Comparison of ENCODE assay signal across 9 cellular contexts in the genomic region with DNA sequence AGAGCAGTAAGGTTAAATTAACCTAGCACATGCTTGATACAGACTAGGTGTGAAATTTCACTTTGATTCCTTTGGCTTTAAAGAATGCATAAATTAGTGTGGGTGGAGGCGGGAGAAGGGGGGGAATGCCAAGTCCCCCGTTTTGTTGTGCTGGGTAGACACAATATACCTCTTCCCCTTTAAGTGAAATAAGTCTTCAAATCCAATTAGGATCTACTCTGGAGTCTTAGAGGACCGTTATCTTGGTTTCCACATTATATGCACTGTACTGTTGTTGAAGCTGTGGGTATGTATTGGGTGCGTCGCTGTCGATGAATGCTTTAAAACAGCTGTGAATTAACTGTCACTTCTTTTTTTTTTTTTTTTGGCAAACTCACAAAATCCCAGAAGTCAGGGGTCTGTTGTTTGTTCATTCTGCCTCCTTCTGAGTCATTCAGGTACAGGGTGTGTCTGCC. TPM values are rescaled to one million over a fixed set of nuclear protein-coding genes. Genes with fewer than 3 reads are reported as not detected.
A peak's percentile ranks its signal among the peaks of the same experiment; 100 is the strongest.
DNase-seq lines count a peak whose midpoint lies in the region; ATAC-seq and TF ChIP-seq lines count a peak whose summit lies in the region.
"Had no signal": no experiment of that assay in that cellular context is flagged by ENCODE, and none has a peak within 500 bp of the region (broad histone marks: within the 10 kb centered on the region; RNA-seq: fewer than 3 reads in every experiment).

No MANE protein-coding gene starts in this region.

- H3K4me1 ChIP-seq in SJCRH30, result peaks cover 9% of the 10 kb centered on the region
- H3K4me1 ChIP-seq in skeletal muscle tissue (ENCODE audit: control insufficient read depth in 3 of 3, insufficient read depth in 3 of 3, low read length in 3 of 3), result peaks cover 20 to 28% (median 21%) of the 10 kb centered on the region in 3 donors

- peak overlapping the region; percentile 71 to 82 (median 77) for H3K9ac ChIP-seq in skeletal muscle tissue (ENCODE audit: low read depth in 1 of 3, low read length in 3 of 3)

- H3K4me3 ChIP-seq in SJCRH30, result peak overlapping the region; percentile 67
- peak overlapping the region; percentile 98 for H3K4me3 ChIP-seq in fibroblast of pulmonary artery (replicated peaks; ENCODE audit: low read depth, low read length)
- H3K4me3 ChIP-seq in skeletal muscle tissue (ENCODE audit: low read length in 3 of 3), result peak overlapping the region; percentile 72 to 75 (median 73)

- no peak for TF ChIP-seq CTCF in fibroblast of pulmonary artery (IDR thresholded peaks at IDR 0.05; ENCODE audit: low read length, missing control alignments)

- DNase-seq in SJCRH30, result no peak
- DNase-seq in fibroblast of pulmonary artery (ENCODE audit: low read depth), result no peak
- no peak for DNase-seq in DMS153 (lab: John Stamatoyannopoulos, UW)
- DNase-seq in activated CD8-positive, alpha-beta memory T cell treated with anti-CD3 and anti-CD28 coated beads, Interleukin-2, amount 50 U/mL, for 4 hours, result no peak
- DNase-seq in ecto neural progenitor cell (ENCODE audit: low spot score), result no peak
- no peak for DNase-seq in DMS 273 (lab: John Stamatoyannopoulos, UW; ENCODE audit: unreplicated experiment)
- DNase-seq: cortex of kidney had no signal

- peaks cover 10% of the 10 kb centered on the region; the same call in 1 of the 2 replicates for H3K36me3 ChIP-seq in SJCRH30
- H3K36me3 ChIP-seq in skeletal muscle tissue (ENCODE audit: control insufficient read depth in 3 of 3, insufficient read depth in 3 of 3, low read length in 3 of 3), result peaks cover 0 to 7% (median 5%) of the 10 kb centered on the region in 3 donors

- H3K27ac ChIP-seq in SJCRH30, result peak overlapping the region; percentile 67
- peak overlapping the region; percentile 64 for H3K27ac ChIP-seq in skeletal muscle tissue (ENCODE audit: low read depth, low read length)

- H3K9me3 ChIP-seq in SJCRH30 (replicated peaks), result no peaks in the 10 kb centered on the region
- H3K9me3 ChIP-seq in skeletal muscle tissue (ENCODE audit: control insufficient read depth in 3 of 3, low read length in 3 of 3), result no peaks in the 10 kb centered on the region

- ATAC-seq in GM19025 (IDR thresholded peaks at IDR 0.05; ENCODE audit: low read depth, unreplicated experiment), result peak; percentile 3

- no peaks in the 10 kb centered on the region for H3K27me3 ChIP-seq in SJCRH30
- H3K27me3 ChIP-seq in skeletal muscle tissue (ENCODE audit: control insufficient read depth in 3 of 3, insufficient read depth in 3 of 3, low read length in 3 of 3), result peaks cover 11 to 31% (median 19%) of the 10 kb centered on the region in 3 donors

RNA-seq across cellular contexts. Expression of a gene that starts 1.6 kb away (rescaled TPM):
- 21.6 and 22.4 TPM in 2 replicates for total RNA-seq in SJCRH30 (2014; rRNA removed; shearing (Covaris generic))
- total RNA-seq in skeletal muscle tissue, result 21.9 TPM
